In the genomic region with DNA sequence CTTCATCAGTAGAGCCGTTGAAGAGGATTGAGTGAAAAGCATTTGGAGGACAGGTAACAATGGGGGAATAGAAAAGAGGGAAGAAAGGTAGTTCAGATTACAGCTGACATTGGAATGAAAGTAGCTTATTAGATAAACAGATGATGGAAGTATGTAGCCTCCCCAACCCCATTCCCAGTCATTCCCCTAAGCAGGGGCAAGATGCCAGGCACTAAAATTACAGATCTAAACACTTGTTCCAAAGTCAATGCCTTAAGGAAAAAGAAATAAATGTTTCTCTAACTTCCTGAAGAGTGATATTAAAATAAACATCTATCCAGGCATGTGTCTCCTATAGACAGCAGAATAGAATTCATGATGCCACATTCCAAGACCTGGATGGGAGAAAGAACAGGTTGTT, we compare ENCODE assay signal across 30 cellular contexts.
"Had no signal": no experiment of that assay in that cellular context is flagged by ENCODE, and none has a peak within 500 bp of the region (broad histone marks: within the 10 kb centered on the region; RNA-seq: fewer than 3 reads in every experiment).

No MANE protein-coding gene starts in this region.

- H3K9me3 Mint-ChIP-seq: activated CD4-positive, alpha-beta T cell treated with anti-CD3 and anti-CD28 coated beads, Interleukin-2, amount 10 ng/mL, durations not matched to agents 24 days and 14 days; activated naive CD4-positive, alpha-beta T cell treated with anti-CD3 and anti-CD28 coated beads for 36 hours; activated naive CD4-positive, alpha-beta T cell treated with anti-CD3 and anti-CD28 coated beads, Interleukin-2, amount 50 U/mL, for 24 hours; activated naive CD8-positive, alpha-beta T cell treated with anti-CD3 and anti-CD28 coated beads for 36 hours; activated T-helper 1 cell treated with anti-CD3 and anti-CD28 coated beads, Interleukin-12 subunit alpha, Interleukin-12 subunit beta, Interleukin-2, Interleukin-4 antibody, amounts not matched to agents 30 ng/mL and 10 ng/mL and 1 ng/mL, durations not matched to agents 14 hours and 24 hours and 36 hours; activated T-helper 2 cell treated with anti-CD3 and anti-CD28 coated beads, Interferon-gamma antibody, Interleukin-2, Interleukin-4, amounts not matched to agents 10 μg/mL and 5 μg/mL and 100 μg/mL, durations not matched to agents 14 hours and 24 hours and 36 hours had no signal

- DNase-seq: activated CD4-positive, alpha-beta memory T cell treated with anti-CD3 and anti-CD28 coated beads for 36 hours; activated CD4-positive, alpha-beta T cell treated with anti-CD3 and anti-CD28 coated beads for 36 hours; activated CD4-positive, alpha-beta T cell treated with anti-CD3 and anti-CD28 coated beads, Interleukin-2, amount 10 ng/mL, durations not matched to agents 24 days and 14 days; activated CD4-positive, CD25-positive, alpha-beta regulatory T cell; activated CD4-positive, CD25-positive, alpha-beta regulatory T cell treated with anti-CD3 and anti-CD28 coated beads, Interleukin-2, amount 50 U/mL, for 72 hours; activated CD8-positive, alpha-beta memory T cell treated with anti-CD3 and anti-CD28 coated beads, Interleukin-2, amount 10 ng/mL, durations not matched to agents 7 days and 5 days; activated CD8-positive, alpha-beta memory T cell treated with anti-CD3 and anti-CD28 coated beads, Interleukin-2, amount 50 U/mL, for 4 hours; activated CD8-positive, alpha-beta T cell treated with anti-CD3 and anti-CD28 coated beads, Interleukin-2, amount 10 ng/mL, durations not matched to agents 7 days and 5 days; activated effector memory CD4-positive, alpha-beta T cell treated with anti-CD3 and anti-CD28 coated beads, Interleukin-2, amount 50 U/mL, for 16 hours; activated naive CD4-positive, alpha-beta T cell treated with anti-CD3 and anti-CD28 coated beads for 36 hours; activated naive CD8-positive, alpha-beta T cell treated with anti-CD3 and anti-CD28 coated beads for 36 hours; activated naive CD8-positive, alpha-beta T cell treated with anti-CD3 and anti-CD28 coated beads, Interleukin-2, amount 50 U/mL, for 24 hours; activated T-cell treated with anti-CD3 and anti-CD28 coated beads, Interleukin-2, amount 50 U/mL, for 1 hour; activated T-cell treated with anti-CD3 and anti-CD28 coated beads, Interleukin-2, amount 50 U/mL, for 48 hours; adrenal gland; amygdala; aorta; body of pancreas; caudate nucleus; colonic mucosa; effector memory CD8-positive, alpha-beta T cell; erythroblast; foreskin melanocyte; heart right ventricle; T-helper 2 cell had no signal

- H3K36me3 Mint-ChIP-seq: activated CD4-positive, alpha-beta memory T cell treated with anti-CD3 and anti-CD28 coated beads for 36 hours; activated CD8-positive, alpha-beta memory T cell treated with anti-CD3 and anti-CD28 coated beads, Interleukin-2, amount 10 ng/mL, durations not matched to agents 7 days and 5 days; activated naive CD4-positive, alpha-beta T cell treated with anti-CD3 and anti-CD28 coated beads, Interleukin-2, amount 50 U/mL, for 24 hours; activated naive CD8-positive, alpha-beta T cell treated with anti-CD3 and anti-CD28 coated beads for 36 hours had no signal

- H3K27ac Mint-ChIP-seq: activated CD4-positive, alpha-beta memory T cell treated with anti-CD3 and anti-CD28 coated beads for 36 hours; activated CD4-positive, alpha-beta T cell treated with anti-CD3 and anti-CD28 coated beads for 36 hours; activated CD4-positive, alpha-beta T cell treated with anti-CD3 and anti-CD28 coated beads, Interleukin-2, amount 10 ng/mL, durations not matched to agents 24 days and 14 days; activated CD8-positive, alpha-beta memory T cell treated with anti-CD3 and anti-CD28 coated beads, Interleukin-2, amount 10 ng/mL, durations not matched to agents 7 days and 5 days; activated CD8-positive, alpha-beta T cell treated with anti-CD3 and anti-CD28 coated beads, Interleukin-2, amount 10 ng/mL, durations not matched to agents 7 days and 5 days; activated naive CD4-positive, alpha-beta T cell treated with anti-CD3 and anti-CD28 coated beads for 36 hours; activated naive CD4-positive, alpha-beta T cell treated with anti-CD3 and anti-CD28 coated beads, Interleukin-2, amount 50 U/mL, for 24 hours; activated naive CD8-positive, alpha-beta T cell treated with anti-CD3 and anti-CD28 coated beads for 36 hours; activated naive CD8-positive, alpha-beta T cell treated with anti-CD3 and anti-CD28 coated beads, Interleukin-2, amount 50 U/mL, for 24 hours; activated T-helper 1 cell treated with anti-CD3 and anti-CD28 coated beads, Interleukin-12 subunit alpha, Interleukin-12 subunit beta, Interleukin-2, Interleukin-4 antibody, amounts not matched to agents 30 ng/mL and 10 ng/mL and 1 ng/mL, durations not matched to agents 14 hours and 24 hours and 36 hours; activated T-helper 2 cell treated with anti-CD3 and anti-CD28 coated beads, Interferon-gamma antibody, Interleukin-2, Interleukin-4, amounts not matched to agents 10 μg/mL and 5 μg/mL and 100 μg/mL, durations not matched to agents 14 hours and 24 hours and 36 hours; effector memory CD8-positive, alpha-beta T cell had no signal

- H3K27me3 ChIP-seq: adrenal gland, body of pancreas, colonic mucosa, esophagus muscularis mucosa, gastroesophageal sphincter, heart right ventricle had no signal

- H3K27ac ChIP-seq: adrenal gland, body of pancreas, colonic mucosa, esophagus muscularis mucosa, gastroesophageal sphincter, heart right ventricle had no signal

- H3K27me3 Mint-ChIP-seq: activated CD4-positive, alpha-beta memory T cell treated with anti-CD3 and anti-CD28 coated beads for 36 hours; activated CD4-positive, alpha-beta T cell treated with anti-CD3 and anti-CD28 coated beads for 36 hours; activated CD4-positive, alpha-beta T cell treated with anti-CD3 and anti-CD28 coated beads, Interleukin-2, amount 10 ng/mL, durations not matched to agents 24 days and 14 days; activated CD8-positive, alpha-beta memory T cell treated with anti-CD3 and anti-CD28 coated beads, Interleukin-2, amount 10 ng/mL, durations not matched to agents 7 days and 5 days; activated naive CD4-positive, alpha-beta T cell treated with anti-CD3 and anti-CD28 coated beads, Interleukin-2, amount 50 U/mL, for 24 hours; activated naive CD8-positive, alpha-beta T cell treated with anti-CD3 and anti-CD28 coated beads for 36 hours; activated naive CD8-positive, alpha-beta T cell treated with anti-CD3 and anti-CD28 coated beads, Interleukin-2, amount 50 U/mL, for 24 hours; effector memory CD8-positive, alpha-beta T cell had no signal

- H3K4me1 ChIP-seq: body of pancreas, colonic mucosa, gastroesophageal sphincter had no signal

- H3K4me3 Mint-ChIP-seq: activated CD4-positive, alpha-beta memory T cell treated with anti-CD3 and anti-CD28 coated beads for 36 hours; activated CD4-positive, alpha-beta T cell treated with anti-CD3 and anti-CD28 coated beads for 36 hours; activated CD4-positive, alpha-beta T cell treated with anti-CD3 and anti-CD28 coated beads, Interleukin-2, amount 10 ng/mL, durations not matched to agents 24 days and 14 days; activated CD8-positive, alpha-beta memory T cell treated with anti-CD3 and anti-CD28 coated beads, Interleukin-2, amount 10 ng/mL, durations not matched to agents 7 days and 5 days; activated CD8-positive, alpha-beta T cell treated with anti-CD3 and anti-CD28 coated beads, Interleukin-2, amount 10 ng/mL, durations not matched to agents 7 days and 5 days; activated naive CD4-positive, alpha-beta T cell treated with anti-CD3 and anti-CD28 coated beads for 36 hours; activated naive CD4-positive, alpha-beta T cell treated with anti-CD3 and anti-CD28 coated beads, Interleukin-2, amount 50 U/mL, for 24 hours; activated naive CD8-positive, alpha-beta T cell treated with anti-CD3 and anti-CD28 coated beads for 36 hours; activated naive CD8-positive, alpha-beta T cell treated with anti-CD3 and anti-CD28 coated beads, Interleukin-2, amount 50 U/mL, for 24 hours; activated T-helper 1 cell treated with anti-CD3 and anti-CD28 coated beads, Interleukin-12 subunit alpha, Interleukin-12 subunit beta, Interleukin-2, Interleukin-4 antibody, amounts not matched to agents 30 ng/mL and 10 ng/mL and 1 ng/mL, durations not matched to agents 14 hours and 24 hours and 36 hours; effector memory CD8-positive, alpha-beta T cell had no signal

- H3K4me3 ChIP-seq: adrenal gland, body of pancreas, colonic mucosa, esophagus muscularis mucosa, gastroesophageal sphincter, heart right ventricle had no signal

- H3K4me1 Mint-ChIP-seq: activated CD4-positive, alpha-beta T cell treated with anti-CD3 and anti-CD28 coated beads for 36 hours; activated CD4-positive, alpha-beta T cell treated with anti-CD3 and anti-CD28 coated beads, Interleukin-2, amount 10 ng/mL, durations not matched to agents 24 days and 14 days; activated CD8-positive, alpha-beta memory T cell treated with anti-CD3 and anti-CD28 coated beads, Interleukin-2, amount 10 ng/mL, durations not matched to agents 7 days and 5 days; activated naive CD4-positive, alpha-beta T cell treated with anti-CD3 and anti-CD28 coated beads, Interleukin-2, amount 50 U/mL, for 24 hours; activated naive CD8-positive, alpha-beta T cell treated with anti-CD3 and anti-CD28 coated beads for 36 hours; activated naive CD8-positive, alpha-beta T cell treated with anti-CD3 and anti-CD28 coated beads, Interleukin-2, amount 50 U/mL, for 24 hours had no signal

- H3K9me3 ChIP-seq: adrenal gland, body of pancreas, colonic mucosa, esophagus muscularis mucosa, gastroesophageal sphincter, heart right ventricle had no signal

- H3K36me3 ChIP-seq: adrenal gland, colonic mucosa, esophagus muscularis mucosa, gastroesophageal sphincter, heart right ventricle had no signal
